8 cellular contexts compared by ENCODE assay signal in genomic region chrX:46545111-46546005, GRCh38. TPM values are rescaled to one million over a fixed set of nuclear protein-coding genes. Genes with fewer than 3 reads are reported as not detected.
DNase-seq lines count a peak whose midpoint lies in the region; ATAC-seq, FAIRE-seq and TF ChIP-seq lines count a peak whose summit lies in the region.

ZNF674 (minus strand) TSS chrX:46545421; CDS start chrX:46542087, 3,334 bp downstream.

- H3K27me3 ChIP-seq in NT2/D1 (ENCODE audit: insufficient read depth, insufficient read length) (no peaks in the 10 kb centered on the region), mononuclear cell (ENCODE audit: insufficient read depth, low read length) (no peaks in the 10 kb centered on the region)

- FAIRE-seq in D721Med (lab: Jason Lieb, UNC): no peak

- ATAC-seq in GM21390 (IDR thresholded peaks at IDR 0.05; ENCODE audit: unreplicated experiment): peak; percentile 86

- DNase-seq in D721Med (ENCODE audit: insufficient read length, low spot score): peak; percentile 58
- DNase-seq in HUDEP-2 (lab: John Stamatoyannopoulos, UW; ENCODE audit: unreplicated experiment in 76 of 76): peak in 75 of 76 experiments; percentile 12 to 88 (median 75)
- peak; percentile 93 for DNase-seq in NT2/D1 (ENCODE audit: low read depth, low spot score)
- peak; percentile 91 for DNase-seq in activated CD8-positive, alpha-beta memory T cell treated with anti-CD3 and anti-CD28 coated beads, Interleukin-2, amount 50 U/mL, for 4 hours
- DNase-seq in epithelial cell of esophagus (ENCODE audit: low read depth): peak; percentile 91
- DNase-seq in stimulated activated CD8-positive, alpha-beta memory T cell treated with anti-CD3 and anti-CD28 coated beads, Interleukin-2, amount 100 ng/mL, for 48 hours (ENCODE audit: low read depth in 2 of 2): peak; percentile 85 to 88

- peak within 1 kb of the TSS; percentile 99 for H3K9ac ChIP-seq in NT2/D1 (ENCODE audit: insufficient read length, low read depth)

- H3K36me3 ChIP-seq in NT2/D1 (ENCODE audit: insufficient read depth, insufficient read length, low read length): peaks cover 60% of the 10 kb centered on the region

- H3K4me3 ChIP-seq in NT2/D1 (ENCODE audit: insufficient read length, low read depth) (peak within 1 kb of the TSS; percentile 91), epithelial cell of esophagus (ENCODE audit: low read length) (peak within 1 kb of the TSS; percentile 78), mononuclear cell (ENCODE audit: low read length) (peak within 1 kb of the TSS; percentile 79)

- H3K4me1 ChIP-seq in NT2/D1 (ENCODE audit: insufficient read depth, insufficient read length) (peaks cover 2% of the 10 kb centered on the region), mononuclear cell (ENCODE audit: insufficient read depth, low read length) (peaks cover 29% of the 10 kb centered on the region)

- H3K9me3 ChIP-seq in NT2/D1 (ENCODE audit: insufficient read depth, low read length) (no peaks in the 10 kb centered on the region), mononuclear cell (ENCODE audit: low read depth, low read length) (no peaks in the 10 kb centered on the region)

- TF ChIP-seq CTCF in D721Med (IDR thresholded peaks at IDR 0.05; ENCODE audit: insufficient read depth, missing control alignments) (peak; percentile 36), epithelial cell of esophagus (IDR thresholded peaks at IDR 0.05; ENCODE audit: insufficient read depth, low read depth, low read length, missing control alignments) (peak; percentile 38)

RNA-seq across cellular contexts. Expression of gene ZNF674, which starts in this region (rescaled TPM):
- total RNA-seq in mononuclear cell: 0.94 TPM

Comparison
In these comparisons a context has a peak if more than half of its experiments do, and no peak if none do; other contexts are left out.
1. Peak in every context shown above with its lines: DNase-seq, ATAC-seq and H3K4me3 ChIP-seq.